Comparison of ENCODE assay signal across 24 cellular contexts in genomic region chr5:36599986-36600779, GRCh38. TPM values are rescaled to one million over a fixed set of nuclear protein-coding genes. Genes with fewer than 3 reads are reported as not detected.
DNase-seq lines count a peak whose midpoint lies in the region; ATAC-seq and TF ChIP-seq lines count a peak whose summit lies in the region.
"Had no signal": no experiment of that assay in that cellular context is flagged by ENCODE, and none has a peak within 500 bp of the region (broad histone marks: within the 10 kb centered on the region; RNA-seq: fewer than 3 reads in every experiment).

No MANE protein-coding gene starts in this region.

- WGBS in aorta, 2 donors, result 73 to 74% methylated on average over 6 of the region's 6 CpGs

- peaks cover 0 to 7% (median 0%) of the 10 kb centered on the region in 45 donors for H3K27me3 ChIP-seq in dorsolateral prefrontal cortex
- no peaks in the 10 kb centered on the region for H3K27me3 ChIP-seq in aorta (ENCODE audit: control insufficient read depth in 1 of 2, insufficient read depth in 2 of 2, low read length in 1 of 2)
- H3K27me3 ChIP-seq: colonic mucosa, hepatocyte, SJSA1, upper lobe of left lung had no signal

- ATAC-seq in aorta (ENCODE audit: low FRiP score), result no peak
- no peak for ATAC-seq in HG02610 (IDR thresholded peaks at IDR 0.05; ENCODE audit: unreplicated experiment)
- ATAC-seq in HG02870 (IDR thresholded peaks at IDR 0.05; ENCODE audit: unreplicated experiment), result no peak
- ATAC-seq: activated CD8-positive, alpha-beta memory T cell treated with anti-CD3 and anti-CD28 coated beads, Interleukin-2, amount 10 ng/mL, durations not matched to agents 7 days and 5 days; psoas muscle had no signal

- no peaks in the 10 kb centered on the region for H3K36me3 Mint-ChIP-seq in mesothelial cell of epicardium
- H3K36me3 Mint-ChIP-seq: activated CD8-positive, alpha-beta memory T cell treated with anti-CD3 and anti-CD28 coated beads, Interleukin-2, amount 10 ng/mL, durations not matched to agents 7 days and 5 days; IgD-negative memory B cell had no signal

- H3K9me3 Mint-ChIP-seq in mesothelial cell of epicardium, result peaks cover 3% of the 10 kb centered on the region

- TF ChIP-seq CTCF in AG10803 (conservative IDR thresholded peaks at IDR 0.05; ENCODE audit: low read length), result no peak
- no peak for TF ChIP-seq CTCF in dorsolateral prefrontal cortex (IDR thresholded peaks at IDR 0.05 in 54 of 56, conservative IDR thresholded peaks at IDR 0.05 in 2 of 56; ENCODE audit: low read depth in 1 of 56, partially characterized antibody in 56 of 56)
- no peak for TF ChIP-seq CTCF in mesothelial cell of epicardium (IDR thresholded peaks at IDR 0.05; ENCODE audit: unreplicated experiment)

- intact Hi-C loops in dorsolateral prefrontal cortex (cut with DNase I), result loop anchor here (10.0 kb wide), 2 partner anchors 75 to 155 kb away; no protein-coding TSS in a partner anchor
- intact Hi-C loops in aorta (cut with DNase I), result no loop called here

- peak; percentile 94 for DNase-seq in AG10803 (ENCODE audit: low read depth)
- DNase-seq in NCI-H226, result peak; percentile 66
- no peak for DNase-seq in dorsolateral prefrontal cortex
- DNase-seq in mesothelial cell of epicardium (ENCODE audit: low spot score in 2 of 2, unreplicated experiment in 2 of 2), result no peak
- DNase-seq in aorta, result no peak
- no peak for DNase-seq in T-helper 1 cell
- DNase-seq: ACHN; activated CD8-positive, alpha-beta memory T cell treated with anti-CD3 and anti-CD28 coated beads, Interleukin-2, amount 10 ng/mL, durations not matched to agents 7 days and 5 days; activated effector memory CD4-positive, alpha-beta T cell treated with anti-CD3 and anti-CD28 coated beads, Interleukin-2, amount 50 U/mL, for 16 hours; colonic mucosa; islet precursor cell; mesendoderm; NCI-H1092; psoas muscle; stimulated activated naive CD4-positive, alpha-beta T cell; T-helper 9 cell; upper lobe of left lung had no signal

- no peaks in the 10 kb centered on the region for H3K4me1 ChIP-seq in aorta (ENCODE audit: control insufficient read depth in 1 of 2, insufficient read depth in 2 of 2, low read length in 2 of 2)
- H3K4me1 ChIP-seq: colonic mucosa, psoas muscle had no signal

- H3K27me3 Mint-ChIP-seq in mesothelial cell of epicardium (ENCODE audit: low read depth), result no peaks in the 10 kb centered on the region

- H3K4me1 Mint-ChIP-seq in mesothelial cell of epicardium, result peaks cover 25% of the 10 kb centered on the region
- H3K4me1 Mint-ChIP-seq: activated CD8-positive, alpha-beta memory T cell treated with anti-CD3 and anti-CD28 coated beads, Interleukin-2, amount 10 ng/mL, durations not matched to agents 7 days and 5 days; IgD-negative memory B cell had no signal

- peak overlapping the region; percentile 27 for H3K27ac Mint-ChIP-seq in mesothelial cell of epicardium
- H3K27ac Mint-ChIP-seq: activated CD8-positive, alpha-beta memory T cell treated with anti-CD3 and anti-CD28 coated beads, Interleukin-2, amount 10 ng/mL, durations not matched to agents 7 days and 5 days; IgD-negative memory B cell had no signal

- H3K27ac ChIP-seq in dorsolateral prefrontal cortex (peak overlapping the region; percentile 58 to 99 (median 96)), aorta (ENCODE audit: low read depth in 1 of 2, low read length in 2 of 2) (no peak overlapping the region)
- H3K27ac ChIP-seq: colonic mucosa, hepatocyte, psoas muscle, SJSA1, upper lobe of left lung had no signal

- no peaks in the 10 kb centered on the region for H3K36me3 ChIP-seq in aorta (ENCODE audit: control insufficient read depth in 1 of 2, insufficient read depth in 2 of 2, low read length in 1 of 2)
- H3K36me3 ChIP-seq: colonic mucosa, SJSA1, upper lobe of left lung had no signal

- H3K4me3 ChIP-seq in AG10803 (ENCODE audit: low read length) (no peak overlapping the region), dorsolateral prefrontal cortex (peak overlapping the region in 17 of 59 donors; percentile 0 to 34 (median 16)), aorta (ENCODE audit: low read length in 2 of 2) (no peak overlapping the region)
- H3K4me3 ChIP-seq: colonic mucosa, hepatocyte, psoas muscle, SJSA1, upper lobe of left lung had no signal

- no peak overlapping the region for H3K4me3 Mint-ChIP-seq in mesothelial cell of epicardium
- H3K4me3 Mint-ChIP-seq: activated CD8-positive, alpha-beta memory T cell treated with anti-CD3 and anti-CD28 coated beads, Interleukin-2, amount 10 ng/mL, durations not matched to agents 7 days and 5 days; IgD-negative memory B cell; nephron had no signal

- no peaks in the 10 kb centered on the region for H3K9me3 ChIP-seq in aorta (ENCODE audit: control insufficient read depth, low read length)
- H3K9me3 ChIP-seq: colonic mucosa, psoas muscle, SJSA1, upper lobe of left lung had no signal

RNA-seq across cellular contexts. Expression of gene SLC1A3, which starts 6.2 kb away (rescaled TPM):
- 1,000 to 10,000 TPM in 10 of 120 experiments, 100 to 1,000 TPM in 110; 324 to 1,867 (median 637) TPM for total RNA-seq in dorsolateral prefrontal cortex
- total RNA-seq in mesothelial cell of epicardium, result 55.0 to 59.4 TPM (median 56.3 TPM) in 3 replicates
- total RNA-seq in aorta, result 10 to 100 TPM; 12.4 to 23.5 TPM
- 10 to 100 TPM in 1 of 2 donors, under 1 TPM in 1; 0.61 to 19.9 TPM for polyA plus RNA-seq in aorta
- total RNA-seq: activated CD8-positive, alpha-beta memory T cell treated with anti-CD3 and anti-CD28 coated beads, Interleukin-2, amount 10 ng/mL, durations not matched to agents 7 days and 5 days; OCI-LY7 had no signal
- polyA plus RNA-seq: IgD-negative memory B cell had no signal

Comparison
In these comparisons a context has a peak if more than half of its experiments do, and no peak if none do; other contexts are left out.
1. DNase-seq: peak in AG10803 (single experiment) and NCI-H226 (single experiment); none in dorsolateral prefrontal cortex (0 of 10), mesothelial cell of epicardium (0 of 2), aorta (0 of 2) and T-helper 1 cell (0 of 5).
2. H3K27ac ChIP-seq: peak in dorsolateral prefrontal cortex (59 of 59); none in aorta (0 of 2).
3. intact Hi-C loops: an anchor here in dorsolateral prefrontal cortex (10.0 kb wide); none called in aorta.